ENCODE assay signal across 9 cellular contexts in the genomic region with DNA sequence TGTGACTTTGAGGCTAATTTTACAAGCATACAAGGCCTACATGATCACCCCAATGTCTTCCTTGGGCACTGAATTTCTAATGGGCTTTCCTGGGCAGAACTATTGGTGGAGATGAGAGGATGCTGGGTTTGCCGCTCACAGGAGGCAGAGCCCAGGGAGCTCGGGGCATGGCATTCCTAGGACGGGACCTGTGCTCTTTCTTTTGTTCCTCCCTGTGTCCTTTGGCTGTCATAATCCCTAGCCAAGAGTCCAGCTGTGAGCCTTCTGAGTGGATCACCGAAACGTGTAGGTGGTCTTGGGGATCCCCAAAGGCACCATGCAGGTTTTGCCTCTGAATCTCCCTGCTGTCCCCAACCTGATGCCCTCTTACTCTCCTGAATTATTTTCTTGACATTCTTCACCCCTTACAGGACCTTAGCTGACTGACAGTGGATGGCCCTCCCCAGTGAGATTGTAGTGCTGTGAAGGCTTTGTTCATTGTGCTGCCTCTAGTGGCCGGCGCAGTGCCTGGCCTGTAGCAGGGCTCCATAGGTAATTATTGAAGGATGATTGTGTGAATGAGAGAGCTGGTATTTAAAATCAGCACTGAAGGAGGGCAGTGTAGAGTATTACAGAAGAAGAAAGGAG.
A peak's percentile ranks its signal among the peaks of the same experiment; 100 is the strongest.
DNase-seq lines count a peak whose midpoint lies in the region; ATAC-seq, FAIRE-seq and TF ChIP-seq lines count a peak whose summit lies in the region.
"Had no signal": no experiment of that assay in that cellular context is flagged by ENCODE, and none has a peak within 500 bp of the region (broad histone marks: within the 10 kb centered on the region; RNA-seq: fewer than 3 reads in every experiment).

No MANE protein-coding gene starts in this region.

- H3K27ac Mint-ChIP-seq in WTC11 (no peak overlapping the region), nephron (no peak overlapping the region)
- H3K27ac Mint-ChIP-seq: activated naive CD4-positive, alpha-beta T cell treated with anti-CD3 and anti-CD28 coated beads, Interleukin-2, amount 50 U/mL, for 24 hours had no signal

- no peaks in the 10 kb centered on the region for H3K36me3 Mint-ChIP-seq in WTC11
- H3K36me3 Mint-ChIP-seq in nephron (ENCODE audit: low read depth), result peaks cover 19% of the 10 kb centered on the region

- CTCF ChIA-PET in WTC11 (lab: Charles Lee), result interaction anchor here (0.5 to 2.0 kb wide), 43 partner anchors 9 to 1353 kb away, joined by 3 to 27 read pairs (median 4); no protein-coding TSS in a partner anchor

- POLR2A ChIA-PET in WTC11 (lab: Charles Lee), result no interaction called here

- H3K4me3 Mint-ChIP-seq in WTC11 (no peak overlapping the region), nephron (no peak overlapping the region)
- H3K4me3 Mint-ChIP-seq: activated naive CD4-positive, alpha-beta T cell treated with anti-CD3 and anti-CD28 coated beads, Interleukin-2, amount 50 U/mL, for 24 hours had no signal

- FAIRE-seq in frontal cortex (lab: Jason Lieb, UNC), result no peak

- H3K9me3 Mint-ChIP-seq in WTC11 (no peaks in the 10 kb centered on the region), nephron (peaks cover 11% of the 10 kb centered on the region)
- H3K9me3 Mint-ChIP-seq: activated naive CD4-positive, alpha-beta T cell treated with anti-CD3 and anti-CD28 coated beads, Interleukin-2, amount 50 U/mL, for 24 hours had no signal

- H3K4me1 Mint-ChIP-seq in WTC11 (peaks cover 4% of the 10 kb centered on the region; the same call in 1 of the 2 replicates), nephron (no peaks in the 10 kb centered on the region)
- H3K4me1 Mint-ChIP-seq: activated naive CD4-positive, alpha-beta T cell treated with anti-CD3 and anti-CD28 coated beads, Interleukin-2, amount 50 U/mL, for 24 hours had no signal

- ATAC-seq in HG03175 (IDR thresholded peaks at IDR 0.05; ENCODE audit: unreplicated experiment) (peak; percentile 88), WTC11 (peak; percentile 100)

- peak; percentile 25 for DNase-seq in activated CD4-positive, alpha-beta T cell treated with anti-CD3 and anti-CD28 coated beads for 48 hours
- DNase-seq in activated CD4-positive, alpha-beta T cell treated with anti-CD3 and anti-CD28 coated beads, Interleukin-2, amount 50 U/mL, for 1 hour, result no peak
- DNase-seq in WTC11 (ENCODE audit: low spot score), result peak; percentile 76
- DNase-seq in frontal cortex (ENCODE audit: low spot score in 2 of 2), result no peak
- DNase-seq in COR-L47 (lab: John Stamatoyannopoulos, UW), result no peak
- DNase-seq in NCI-H1930 (lab: John Stamatoyannopoulos, UW), result no peak

- TF ChIP-seq CTCF in WTC11 (IDR thresholded peaks at IDR 0.05), result peak; percentile 62
- peak in 2 of 3 experiments; percentile 27 to 45 for TF ChIP-seq CTCF in nephron (IDR thresholded peaks at IDR 0.05; ENCODE audit: unreplicated experiment in 3 of 3)

- H3K27me3 Mint-ChIP-seq in WTC11 (ENCODE audit: low read depth) (no peaks in the 10 kb centered on the region), nephron (ENCODE audit: low read depth) (no peaks in the 10 kb centered on the region)
- H3K27me3 Mint-ChIP-seq: activated naive CD4-positive, alpha-beta T cell treated with anti-CD3 and anti-CD28 coated beads, Interleukin-2, amount 50 U/mL, for 24 hours had no signal

TF ChIP-seq in WTC11, 78 proteins besides CTCF, POLR2A, EP300 and RAD21:
- no peak for TF ChIP-seq OVOL2 (CRISPR knock-in tag; IDR thresholded peaks at IDR 0.05; ENCODE audit: borderline replicate concordance)
- TF ChIP-seq ETV6 (CRISPR knock-in tag; IDR thresholded peaks at IDR 0.05), result 0 out of 2 replicates have a peak, but pooled peaks have one; percentile 34
- TF ChIP-seq NR3C1 (CRISPR knock-in tag; conservative IDR thresholded peaks at IDR 0.05; ENCODE audit: low read depth), result no peak
- TF ChIP-seq NFYB (CRISPR knock-in tag; conservative IDR thresholded peaks at IDR 0.05; ENCODE audit: low read depth), result no peak
- TF ChIP-seq TP53 (CRISPR knock-in tag; IDR thresholded peaks at IDR 0.05), result no peak
- TF ChIP-seq, protein P1, sequence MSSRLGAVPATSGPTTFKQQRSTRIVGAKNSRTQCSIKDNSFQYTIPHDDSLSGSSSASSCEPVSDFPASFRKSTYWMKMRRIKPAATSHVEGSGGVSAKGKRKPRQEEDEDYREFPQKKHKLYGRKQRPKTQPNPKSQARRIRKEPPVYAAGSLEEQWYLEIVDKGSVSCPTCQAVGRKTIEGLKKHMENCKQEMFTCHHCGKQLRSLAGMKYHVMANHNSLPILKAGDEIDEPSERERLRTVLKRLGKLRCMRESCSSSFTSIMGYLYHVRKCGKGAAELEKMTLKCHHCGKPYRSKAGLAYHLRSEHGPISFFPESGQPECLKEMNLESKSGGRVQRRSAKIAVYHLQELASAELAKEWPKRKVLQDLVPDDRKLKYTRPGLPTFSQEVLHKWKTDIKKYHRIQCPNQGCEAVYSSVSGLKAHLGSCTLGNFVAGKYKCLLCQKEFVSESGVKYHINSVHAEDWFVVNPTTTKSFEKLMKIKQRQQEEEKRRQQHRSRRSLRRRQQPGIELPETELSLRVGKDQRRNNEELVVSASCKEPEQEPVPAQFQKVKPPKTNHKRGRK (CRISPR knock-in tag; IDR thresholded peaks at IDR 0.05; ENCODE audit: borderline replicate concordance), result no peak

Comparison
In these comparisons a context has a peak if more than half of its experiments do, and no peak if none do; other contexts are left out.
1. DNase-seq: peak in activated CD4-positive, alpha-beta T cell treated with anti-CD3 and anti-CD28 coated beads for 48 hours (single experiment) and WTC11 (single experiment); none in activated CD4-positive, alpha-beta T cell treated with anti-CD3 and anti-CD28 coated beads, Interleukin-2, amount 50 U/mL, for 1 hour (single experiment), frontal cortex (0 of 2), COR-L47 (single experiment) and NCI-H1930 (0 of 2).